34 cellular contexts compared by ENCODE assay signal in genomic region chr12:22032732-22033131, GRCh38.
"Had no signal": no experiment of that assay in that cellular context is flagged by ENCODE, and none has a peak within 500 bp of the region (broad histone marks: within the 10 kb centered on the region; RNA-seq: fewer than 3 reads in every experiment).

No MANE protein-coding gene starts in this region.

- H3K27me3 ChIP-seq: MG63 had no signal

- H3K9me3 ChIP-seq: MG63 had no signal

- H3K4me3 ChIP-seq: MG63 had no signal

- H3K36me3 ChIP-seq: MG63 had no signal

- DNase-seq: Karpas-422, Kasumi-1, MG63, MM.1S, MV-4-11, NCI-H1048, NCI-H1092, NCI-H1092 treated with DMSO at 0.1 percent for 48 hours, NCI-H1105, NCI-H1105 treated with DMSO at 0.1 percent for 48 hours, NCI-H1417, NCI-H1417 treated with DMSO at 0.1 percent for 48 hours, NCI-H1436, NCI-H1436 treated with DMSO at 0.1 percent for 48 hours, NCI-H146, NCI-H1694, NCI-H1694 treated with DMSO at 0.1 percent for 48 hours, NCI-H187, NCI-H187 treated with DMSO at 0.1 percent for 48 hours, NCI-H1930, NCI-H2029, NCI-H2029 treated with DMSO at 0.1 percent for 48 hours, NCI-H2081, NCI-H2081 treated with DMSO at 0.1 percent for 48 hours, NCI-H2107, NCI-H2171, NCI-H2171 treated with DMSO at 0.1 percent for 48 hours, NCI-H2227 treated with DMSO at 0.1 percent for 48 hours, NCI-H226, NCI-H345, NCI-H446, NCI-H446 treated with DMSO at 0.1 percent for 48 hours, NCI-H510A, NCI-H510A treated with DMSO at 0.1 percent for 48 hours had no signal
